ENCODE assay signal across 17 cellular contexts in genomic region chr15:91884604-91885003, GRCh38.
"Had no signal": no experiment of that assay in that cellular context is flagged by ENCODE, and none has a peak within 500 bp of the region (broad histone marks: within the 10 kb centered on the region; RNA-seq: fewer than 3 reads in every experiment).

No MANE protein-coding gene starts in this region.

- H3K4me3 ChIP-seq: heart right ventricle, lower lobe of right lung, mucosa of descending colon, thyroid gland had no signal

- DNase-seq: activated CD4-positive, alpha-beta T cell treated with anti-CD3 and anti-CD28 coated beads, Interleukin-2, amount 50 U/mL, for 48 hours; activated effector memory CD4-positive, alpha-beta T cell treated with anti-CD3 and anti-CD28 coated beads, Interleukin-2, amount 50 U/mL, for 16 hours; activated T-cell treated with anti-CD3 and anti-CD28 coated beads, Interleukin-2, amount 50 U/mL, for 72 hours; aorta; effector memory CD8-positive, alpha-beta T cell; foreskin fibroblast; heart right ventricle; kidney; lower lobe of right lung; mucosa of descending colon; nephron progenitor cell; right cardiac atrium; stimulated activated CD4-positive, alpha-beta T cell treated with anti-CD3 and anti-CD28 coated beads, Interleukin-4, amount 100 ng/mL, for 24 hours; stimulated activated naive CD4-positive, alpha-beta T cell treated with Interleukin-2 at 50 U/mL for 16 hours; T-cell; thyroid gland had no signal

- H3K9ac ChIP-seq: parathyroid adenoma had no signal

- H3K27ac ChIP-seq: heart right ventricle, lower lobe of right lung, parathyroid adenoma, thyroid gland had no signal

- H3K9me3 ChIP-seq: heart right ventricle, lower lobe of right lung, mucosa of descending colon, thyroid gland had no signal

- H3K27me3 ChIP-seq: heart right ventricle, thyroid gland had no signal

- H2AFZ ChIP-seq: parathyroid adenoma had no signal

- H3K36me3 ChIP-seq: lower lobe of right lung, thyroid gland had no signal
